1 cellular context compared by ENCODE assay signal in the genomic region with DNA sequence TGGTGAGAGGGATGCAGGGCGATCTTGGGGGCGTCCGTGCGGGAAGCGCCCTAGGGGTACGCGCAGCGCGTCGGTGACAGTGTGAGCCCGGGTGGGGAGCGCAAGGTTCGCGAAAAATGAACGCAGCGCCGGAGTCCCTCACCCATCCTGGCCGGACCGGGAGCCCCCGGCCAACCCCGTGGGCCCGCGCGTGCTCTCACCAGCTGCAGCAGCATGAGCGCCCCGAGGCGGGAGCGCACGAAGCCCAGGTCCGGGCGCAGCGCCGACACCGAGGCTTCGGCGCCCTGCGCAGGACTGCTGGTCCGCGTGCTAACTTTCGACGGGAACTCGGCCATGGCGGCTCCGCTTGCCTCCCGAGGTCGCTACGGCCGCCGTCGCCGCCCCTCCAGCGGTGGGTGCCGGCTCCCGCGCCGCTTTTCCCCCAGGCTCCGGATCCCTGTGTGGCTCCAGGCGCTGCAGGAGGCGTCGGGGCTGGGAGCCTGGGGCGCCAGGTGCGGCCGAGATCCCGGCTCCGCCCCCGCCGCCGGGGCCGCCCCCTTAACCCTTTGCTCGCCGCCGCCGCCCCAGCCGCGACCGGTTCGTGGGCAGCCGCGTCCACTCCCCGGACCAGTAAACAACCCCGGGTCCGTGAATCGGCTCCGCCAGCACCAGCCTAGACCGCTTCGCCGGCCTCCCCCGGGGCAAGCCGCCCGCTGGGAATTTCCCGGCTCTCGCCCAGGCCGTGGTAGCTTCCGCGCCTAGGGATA.
TF ChIP-seq lines count a peak whose summit lies in the region.

Gene PLLP (minus strand): TSS at position 467 of the 746 bp plus-strand sequence. CDS start 132 bp downstream, at position 335.

TF ChIP-seq in HepG2, 621 proteins besides CTCF, POLR2A, EP300 and RAD21 (continued from another document and continues in another):
- TF ChIP-seq ZNF770 (CRISPR knock-in tag; IDR thresholded peaks at IDR 0.05) (peak; percentile 72), HDAC6 (IDR thresholded peaks at IDR 0.05; ENCODE audit: low read depth, low read length) (no peak), SSRP1 (CRISPR knock-in tag; IDR thresholded peaks at IDR 0.05) (no peak), ZBTB49 (CRISPR knock-in tag; IDR thresholded peaks at IDR 0.05; ENCODE audit: borderline replicate concordance) (peak; percentile 31; the same call in 1 of the 2 replicates), ZNF660 (CRISPR knock-in tag; IDR thresholded peaks at IDR 0.05; ENCODE audit: borderline replicate concordance, low read depth) (peak; percentile 92; the same call in 1 of the 2 replicates), ARID5B (CRISPR knock-in tag; IDR thresholded peaks at IDR 0.05) (peak; percentile 27; the same call in 1 of the 2 replicates), SP1 (IDR thresholded peaks at IDR 0.05) (no peak), SP1 (CRISPR knock-in tag; IDR thresholded peaks at IDR 0.05) (peak; percentile 98), U2AF2 (IDR thresholded peaks at IDR 0.05; ENCODE audit: low read depth, low read length) (no peak), TMF1 (CRISPR knock-in tag; IDR thresholded peaks at IDR 0.05; ENCODE audit: low read depth) (peak; percentile 96), BRF2 (CRISPR knock-in tag; IDR thresholded peaks at IDR 0.05) (peak; percentile 99), ZZZ3 (CRISPR knock-in tag; IDR thresholded peaks at IDR 0.05; ENCODE audit: borderline replicate concordance) (peak; percentile 49; the same call in 1 of the 2 replicates), ZSCAN30 (CRISPR knock-in tag; IDR thresholded peaks at IDR 0.05) (no peak), ZNF383 (CRISPR knock-in tag; IDR thresholded peaks at IDR 0.05; ENCODE audit: borderline replicate concordance) (no peak), CHD4 (IDR thresholded peaks at IDR 0.05; ENCODE audit: borderline replicate concordance, low read length) (0 out of 2 replicates have a peak, but pooled peaks have one; percentile 92), PHF5A (CRISPR knock-in tag; IDR thresholded peaks at IDR 0.05; ENCODE audit: low read depth, unreplicated experiment) (no peak), SP140L (CRISPR knock-in tag; IDR thresholded peaks at IDR 0.05; ENCODE audit: borderline replicate concordance) (no peak; the same call in 1 of the 2 replicates), ZNF30 (CRISPR knock-in tag; IDR thresholded peaks at IDR 0.05) (peak; percentile 95), HCFC1 (IDR thresholded peaks at IDR 0.05; ENCODE audit: low read depth, low read length) (no peak), HNRNPUL1 (IDR thresholded peaks at IDR 0.05; ENCODE audit: low read depth, low read length) (peak; percentile 59; the same call in 1 of the 2 replicates), KAT2B (IDR thresholded peaks at IDR 0.05; ENCODE audit: borderline replicate concordance, low read depth, low read length) (no peak), ZNF768 (CRISPR knock-in tag; IDR thresholded peaks at IDR 0.05) (no peak; the same call in none of the 2 replicates), NFE2L2 (IDR thresholded peaks at IDR 0.05; ENCODE audit: low read length) (no peak), MAFK (conservative IDR thresholded peaks at IDR 0.05 in 1 of 2, IDR thresholded peaks at IDR 0.05 in 1 of 2; ENCODE audit: low read length in 2 of 2) (no peak), EEA1 (CRISPR knock-in tag; IDR thresholded peaks at IDR 0.05; ENCODE audit: borderline replicate concordance) (peak; percentile 97), GTF3A (CRISPR knock-in tag; conservative IDR thresholded peaks at IDR 0.05) (no peak), GFI1 (CRISPR knock-in tag; IDR thresholded peaks at IDR 0.05; ENCODE audit: borderline replicate concordance) (peak; percentile 89), NR2C2 (CRISPR knock-in tag; IDR thresholded peaks at IDR 0.05; ENCODE audit: borderline replicate concordance) (no peak)
- TF ChIP-seq, protein P1, sequence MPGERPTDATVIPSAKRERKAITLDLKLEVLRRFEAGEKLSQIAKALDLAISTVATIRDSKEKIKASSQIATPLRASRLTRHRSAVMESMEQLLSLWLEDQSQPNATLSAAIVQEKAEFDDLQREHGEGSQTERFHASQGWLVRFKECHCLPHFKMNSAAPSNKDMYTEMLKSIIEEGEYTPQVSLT (CRISPR knock-in tag; IDR thresholded peaks at IDR 0.05; ENCODE audit: borderline replicate concordance, low read depth): no peak
- TF ChIP-seq, protein P2, sequence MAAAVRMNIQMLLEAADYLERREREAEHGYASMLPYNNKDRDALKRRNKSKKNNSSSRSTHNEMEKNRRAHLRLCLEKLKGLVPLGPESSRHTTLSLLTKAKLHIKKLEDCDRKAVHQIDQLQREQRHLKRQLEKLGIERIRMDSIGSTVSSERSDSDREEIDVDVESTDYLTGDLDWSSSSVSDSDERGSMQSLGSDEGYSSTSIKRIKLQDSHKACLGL (CRISPR knock-in tag; IDR thresholded peaks at IDR 0.05): peak; percentile 96
- TF ChIP-seq, protein P3, sequence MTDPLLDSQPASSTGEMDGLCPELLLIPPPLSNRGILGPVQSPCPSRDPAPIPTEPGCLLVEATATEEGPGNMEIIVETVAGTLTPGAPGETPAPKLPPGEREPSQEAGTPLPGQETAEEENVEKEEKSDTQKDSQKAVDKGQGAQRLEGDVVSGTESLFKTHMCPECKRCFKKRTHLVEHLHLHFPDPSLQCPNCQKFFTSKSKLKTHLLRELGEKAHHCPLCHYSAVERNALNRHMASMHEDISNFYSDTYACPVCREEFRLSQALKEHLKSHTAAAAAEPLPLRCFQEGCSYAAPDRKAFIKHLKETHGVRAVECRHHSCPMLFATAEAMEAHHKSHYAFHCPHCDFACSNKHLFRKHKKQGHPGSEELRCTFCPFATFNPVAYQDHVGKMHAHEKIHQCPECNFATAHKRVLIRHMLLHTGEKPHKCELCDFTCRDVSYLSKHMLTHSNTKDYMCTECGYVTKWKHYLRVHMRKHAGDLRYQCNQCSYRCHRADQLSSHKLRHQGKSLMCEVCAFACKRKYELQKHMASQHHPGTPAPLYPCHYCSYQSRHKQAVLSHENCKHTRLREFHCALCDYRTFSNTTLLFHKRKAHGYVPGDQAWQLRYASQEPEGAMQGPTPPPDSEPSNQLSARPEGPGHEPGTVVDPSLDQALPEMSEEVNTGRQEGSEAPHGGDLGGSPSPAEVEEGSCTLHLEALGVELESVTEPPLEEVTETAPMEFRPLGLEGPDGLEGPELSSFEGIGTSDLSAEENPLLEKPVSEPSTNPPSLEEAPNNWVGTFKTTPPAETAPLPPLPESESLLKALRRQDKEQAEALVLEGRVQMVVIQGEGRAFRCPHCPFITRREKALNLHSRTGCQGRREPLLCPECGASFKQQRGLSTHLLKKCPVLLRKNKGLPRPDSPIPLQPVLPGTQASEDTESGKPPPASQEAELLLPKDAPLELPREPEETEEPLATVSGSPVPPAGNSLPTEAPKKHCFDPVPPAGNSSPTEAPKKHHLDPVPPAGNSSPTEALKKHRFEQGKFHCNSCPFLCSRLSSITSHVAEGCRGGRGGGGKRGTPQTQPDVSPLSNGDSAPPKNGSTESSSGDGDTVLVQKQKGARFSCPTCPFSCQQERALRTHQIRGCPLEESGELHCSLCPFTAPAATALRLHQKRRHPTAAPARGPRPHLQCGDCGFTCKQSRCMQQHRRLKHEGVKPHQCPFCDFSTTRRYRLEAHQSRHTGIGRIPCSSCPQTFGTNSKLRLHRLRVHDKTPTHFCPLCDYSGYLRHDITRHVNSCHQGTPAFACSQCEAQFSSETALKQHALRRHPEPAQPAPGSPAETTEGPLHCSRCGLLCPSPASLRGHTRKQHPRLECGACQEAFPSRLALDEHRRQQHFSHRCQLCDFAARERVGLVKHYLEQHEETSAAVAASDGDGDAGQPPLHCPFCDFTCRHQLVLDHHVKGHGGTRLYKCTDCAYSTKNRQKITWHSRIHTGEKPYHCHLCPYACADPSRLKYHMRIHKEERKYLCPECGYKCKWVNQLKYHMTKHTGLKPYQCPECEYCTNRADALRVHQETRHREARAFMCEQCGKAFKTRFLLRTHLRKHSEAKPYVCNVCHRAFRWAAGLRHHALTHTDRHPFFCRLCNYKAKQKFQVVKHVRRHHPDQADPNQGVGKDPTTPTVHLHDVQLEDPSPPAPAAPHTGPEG (CRISPR knock-in tag; IDR thresholded peaks at IDR 0.05): peak; percentile 96
- TF ChIP-seq, protein P4, sequence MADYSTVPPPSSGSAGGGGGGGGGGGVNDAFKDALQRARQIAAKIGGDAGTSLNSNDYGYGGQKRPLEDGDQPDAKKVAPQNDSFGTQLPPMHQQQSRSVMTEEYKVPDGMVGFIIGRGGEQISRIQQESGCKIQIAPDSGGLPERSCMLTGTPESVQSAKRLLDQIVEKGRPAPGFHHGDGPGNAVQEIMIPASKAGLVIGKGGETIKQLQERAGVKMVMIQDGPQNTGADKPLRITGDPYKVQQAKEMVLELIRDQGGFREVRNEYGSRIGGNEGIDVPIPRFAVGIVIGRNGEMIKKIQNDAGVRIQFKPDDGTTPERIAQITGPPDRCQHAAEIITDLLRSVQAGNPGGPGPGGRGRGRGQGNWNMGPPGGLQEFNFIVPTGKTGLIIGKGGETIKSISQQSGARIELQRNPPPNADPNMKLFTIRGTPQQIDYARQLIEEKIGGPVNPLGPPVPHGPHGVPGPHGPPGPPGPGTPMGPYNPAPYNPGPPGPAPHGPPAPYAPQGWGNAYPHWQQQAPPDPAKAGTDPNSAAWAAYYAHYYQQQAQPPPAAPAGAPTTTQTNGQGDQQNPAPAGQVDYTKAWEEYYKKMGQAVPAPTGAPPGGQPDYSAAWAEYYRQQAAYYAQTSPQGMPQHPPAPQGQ (CRISPR knock-in tag; IDR thresholded peaks at IDR 0.05; ENCODE audit: borderline replicate concordance): 0 out of 2 replicates have a peak, but pooled peaks have one; percentile 43
- TF ChIP-seq, protein P5, sequence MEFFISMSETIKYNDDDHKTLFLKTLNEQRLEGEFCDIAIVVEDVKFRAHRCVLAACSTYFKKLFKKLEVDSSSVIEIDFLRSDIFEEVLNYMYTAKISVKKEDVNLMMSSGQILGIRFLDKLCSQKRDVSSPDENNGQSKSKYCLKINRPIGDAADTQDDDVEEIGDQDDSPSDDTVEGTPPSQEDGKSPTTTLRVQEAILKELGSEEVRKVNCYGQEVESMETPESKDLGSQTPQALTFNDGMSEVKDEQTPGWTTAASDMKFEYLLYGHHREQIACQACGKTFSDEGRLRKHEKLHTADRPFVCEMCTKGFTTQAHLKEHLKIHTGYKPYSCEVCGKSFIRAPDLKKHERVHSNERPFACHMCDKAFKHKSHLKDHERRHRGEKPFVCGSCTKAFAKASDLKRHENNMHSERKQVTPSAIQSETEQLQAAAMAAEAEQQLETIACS (CRISPR knock-in tag; IDR thresholded peaks at IDR 0.05): peak; percentile 62; the same call in 1 of the 2 replicates
